In the genomic region with DNA sequence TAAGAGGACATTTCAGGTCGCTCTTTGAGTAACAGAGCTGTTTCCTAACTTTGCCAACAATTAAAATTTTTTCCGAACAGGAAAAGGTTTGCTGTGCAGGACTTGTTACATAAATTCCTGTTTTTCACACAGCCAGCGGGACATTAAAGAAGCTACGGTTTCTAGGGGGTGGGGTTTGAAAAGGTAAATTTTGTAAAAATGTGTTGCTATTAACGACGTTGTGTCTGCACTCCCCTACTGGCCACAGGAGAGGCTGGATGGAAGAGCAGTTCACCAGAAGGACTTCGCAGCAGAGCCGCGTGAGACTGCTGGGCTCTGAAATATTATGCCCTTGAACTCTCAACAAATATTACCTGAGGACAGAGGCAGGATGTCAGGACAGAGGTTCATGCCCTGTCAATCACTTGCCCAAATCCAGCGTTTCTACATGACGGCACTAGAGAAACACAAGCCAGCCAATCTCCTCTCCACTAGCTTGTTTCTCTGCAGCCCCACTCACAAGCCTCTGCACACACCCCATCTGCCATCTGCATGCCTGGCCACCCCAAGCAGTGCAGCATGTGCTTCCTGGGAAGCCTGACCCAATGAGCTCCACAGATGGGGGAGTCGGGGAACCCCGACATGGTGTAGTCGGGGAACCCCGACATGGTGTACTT, we compare ENCODE assay signal across 1 cellular context.
TF ChIP-seq lines count a peak whose summit lies in the region.

No MANE protein-coding gene starts in this region.

TF ChIP-seq in HepG2, 621 proteins besides CTCF, POLR2A, EP300 and RAD21 (continued from another document and continues in another):
- TF ChIP-seq, protein P1, sequence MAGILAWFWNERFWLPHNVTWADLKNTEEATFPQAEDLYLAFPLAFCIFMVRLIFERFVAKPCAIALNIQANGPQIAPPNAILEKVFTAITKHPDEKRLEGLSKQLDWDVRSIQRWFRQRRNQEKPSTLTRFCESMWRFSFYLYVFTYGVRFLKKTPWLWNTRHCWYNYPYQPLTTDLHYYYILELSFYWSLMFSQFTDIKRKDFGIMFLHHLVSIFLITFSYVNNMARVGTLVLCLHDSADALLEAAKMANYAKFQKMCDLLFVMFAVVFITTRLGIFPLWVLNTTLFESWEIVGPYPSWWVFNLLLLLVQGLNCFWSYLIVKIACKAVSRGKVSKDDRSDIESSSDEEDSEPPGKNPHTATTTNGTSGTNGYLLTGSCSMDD (CRISPR knock-in tag; IDR thresholded peaks at IDR 0.05), result no peak
- TF ChIP-seq, protein P2, sequence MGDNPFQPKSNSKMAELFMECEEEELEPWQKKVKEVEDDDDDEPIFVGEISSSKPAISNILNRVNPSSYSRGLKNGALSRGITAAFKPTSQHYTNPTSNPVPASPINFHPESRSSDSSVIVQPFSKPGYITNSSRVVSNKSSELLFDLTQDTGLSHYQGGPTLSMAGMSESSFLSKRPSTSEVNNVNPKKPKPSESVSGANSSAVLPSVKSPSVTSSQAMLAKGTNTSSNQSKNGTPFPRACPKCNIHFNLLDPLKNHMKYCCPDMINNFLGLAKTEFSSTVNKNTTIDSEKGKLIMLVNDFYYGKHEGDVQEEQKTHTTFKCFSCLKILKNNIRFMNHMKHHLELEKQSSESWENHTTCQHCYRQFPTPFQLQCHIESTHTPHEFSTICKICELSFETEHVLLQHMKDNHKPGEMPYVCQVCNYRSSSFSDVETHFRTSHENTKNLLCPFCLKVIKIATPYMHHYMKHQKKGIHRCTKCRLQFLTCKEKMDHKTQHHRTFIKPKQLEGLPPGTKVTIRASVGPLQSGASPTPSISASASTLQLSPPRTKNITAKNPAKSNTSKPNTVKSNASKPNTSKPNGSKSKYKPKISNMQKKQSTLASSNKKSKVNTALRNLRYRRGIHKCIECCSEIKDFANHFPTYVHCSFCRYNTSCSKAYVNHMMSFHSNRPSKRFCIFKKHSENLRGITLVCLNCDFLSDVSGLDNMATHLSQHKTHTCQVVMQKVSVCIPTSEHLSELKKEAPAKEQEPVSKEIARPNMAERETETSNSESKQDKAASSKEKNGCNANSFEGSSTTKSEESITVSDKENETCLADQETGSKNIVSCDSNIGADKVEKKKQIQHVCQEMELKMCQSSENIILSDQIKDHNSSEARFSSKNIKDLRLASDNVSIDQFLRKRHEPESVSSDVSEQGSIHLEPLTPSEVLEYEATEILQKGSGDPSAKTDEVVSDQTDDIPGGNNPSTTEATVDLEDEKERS (CRISPR knock-in tag; IDR thresholded peaks at IDR 0.05), result 0 out of 2 replicates have a peak, but pooled peaks have one; percentile 26
- TF ChIP-seq STAG1 (CRISPR knock-in tag; IDR thresholded peaks at IDR 0.05) (peak; percentile 56), ISX (CRISPR knock-in tag; conservative IDR thresholded peaks at IDR 0.05) (no peak), CBX5 (CRISPR knock-in tag; IDR thresholded peaks at IDR 0.05; ENCODE audit: borderline replicate concordance) (peak; percentile 42; the same call in 1 of the 2 replicates), NCOA5 (CRISPR knock-in tag; IDR thresholded peaks at IDR 0.05) (no peak), HES4 (CRISPR knock-in tag; IDR thresholded peaks at IDR 0.05; ENCODE audit: borderline replicate concordance) (no peak), MATR3 (CRISPR knock-in tag; IDR thresholded peaks at IDR 0.05) (no peak), FIP1L1 (IDR thresholded peaks at IDR 0.05; ENCODE audit: borderline replicate concordance, insufficient read depth, low read depth, low read length) (no peak), ZNF430 (CRISPR knock-in tag; IDR thresholded peaks at IDR 0.05) (no peak), NFYB (CRISPR knock-in tag; IDR thresholded peaks at IDR 0.05) (peak; percentile 35), MLX (CRISPR knock-in tag; IDR thresholded peaks at IDR 0.05) (peak; percentile 48; the same call in 1 of the 2 replicates), CENPBD1 (CRISPR knock-in tag; IDR thresholded peaks at IDR 0.05; ENCODE audit: borderline replicate concordance, low read depth) (no peak), DR1 (CRISPR knock-in tag; IDR thresholded peaks at IDR 0.05) (no peak), MTA3 (CRISPR knock-in tag; IDR thresholded peaks at IDR 0.05) (no peak), PRDM10 (CRISPR knock-in tag; IDR thresholded peaks at IDR 0.05; ENCODE audit: low read depth) (0 out of 2 replicates have a peak, but pooled peaks have one; percentile 19), TAF15 (IDR thresholded peaks at IDR 0.05; ENCODE audit: low read depth, low read length, poor library complexity, severe bottlenecking) (no peak), ZSCAN31 (CRISPR knock-in tag; IDR thresholded peaks at IDR 0.05; ENCODE audit: low read depth) (no peak), ZFX (CRISPR knock-in tag; IDR thresholded peaks at IDR 0.05; ENCODE audit: low read depth) (0 out of 2 replicates have a peak, but pooled peaks have one; percentile 5), ZNF44 (CRISPR knock-in tag; IDR thresholded peaks at IDR 0.05) (no peak), GPN1 (CRISPR knock-in tag; IDR thresholded peaks at IDR 0.05; ENCODE audit: borderline replicate concordance) (no peak), MYC (CRISPR knock-in tag; IDR thresholded peaks at IDR 0.05; ENCODE audit: borderline replicate concordance) (peak; percentile 64; the same call in 1 of the 2 replicates), PCBP1 (IDR thresholded peaks at IDR 0.05; ENCODE audit: borderline replicate concordance, low read depth, low read length) (no peak), KDM4B (CRISPR knock-in tag; IDR thresholded peaks at IDR 0.05) (no peak), ZNF773 (CRISPR knock-in tag; IDR thresholded peaks at IDR 0.05; ENCODE audit: borderline replicate concordance) (no peak), GPBP1L1 (CRISPR knock-in tag; IDR thresholded peaks at IDR 0.05) (no peak), SP2 (CRISPR knock-in tag; IDR thresholded peaks at IDR 0.05) (no peak), ZNF10 (CRISPR knock-in tag; IDR thresholded peaks at IDR 0.05; ENCODE audit: borderline replicate concordance, low read depth) (no peak), ZFP62 (CRISPR knock-in tag; IDR thresholded peaks at IDR 0.05) (no peak), HMGA1 (CRISPR knock-in tag; conservative IDR thresholded peaks at IDR 0.05) (no peak)
- TF ChIP-seq, protein P3, sequence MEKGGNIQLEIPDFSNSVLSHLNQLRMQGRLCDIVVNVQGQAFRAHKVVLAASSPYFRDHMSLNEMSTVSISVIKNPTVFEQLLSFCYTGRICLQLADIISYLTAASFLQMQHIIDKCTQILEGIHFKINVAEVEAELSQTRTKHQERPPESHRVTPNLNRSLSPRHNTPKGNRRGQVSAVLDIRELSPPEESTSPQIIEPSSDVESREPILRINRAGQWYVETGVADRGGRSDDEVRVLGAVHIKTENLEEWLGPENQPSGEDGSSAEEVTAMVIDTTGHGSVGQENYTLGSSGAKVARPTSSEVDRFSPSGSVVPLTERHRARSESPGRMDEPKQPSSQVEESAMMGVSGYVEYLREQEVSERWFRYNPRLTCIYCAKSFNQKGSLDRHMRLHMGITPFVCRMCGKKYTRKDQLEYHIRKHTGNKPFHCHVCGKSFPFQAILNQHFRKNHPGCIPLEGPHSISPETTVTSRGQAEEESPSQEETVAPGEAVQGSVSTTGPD (CRISPR knock-in tag; IDR thresholded peaks at IDR 0.05), result no peak
- TF ChIP-seq, protein P4, sequence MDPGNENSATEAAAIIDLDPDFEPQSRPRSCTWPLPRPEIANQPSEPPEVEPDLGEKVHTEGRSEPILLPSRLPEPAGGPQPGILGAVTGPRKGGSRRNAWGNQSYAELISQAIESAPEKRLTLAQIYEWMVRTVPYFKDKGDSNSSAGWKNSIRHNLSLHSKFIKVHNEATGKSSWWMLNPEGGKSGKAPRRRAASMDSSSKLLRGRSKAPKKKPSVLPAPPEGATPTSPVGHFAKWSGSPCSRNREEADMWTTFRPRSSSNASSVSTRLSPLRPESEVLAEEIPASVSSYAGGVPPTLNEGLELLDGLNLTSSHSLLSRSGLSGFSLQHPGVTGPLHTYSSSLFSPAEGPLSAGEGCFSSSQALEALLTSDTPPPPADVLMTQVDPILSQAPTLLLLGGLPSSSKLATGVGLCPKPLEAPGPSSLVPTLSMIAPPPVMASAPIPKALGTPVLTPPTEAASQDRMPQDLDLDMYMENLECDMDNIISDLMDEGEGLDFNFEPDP (CRISPR knock-in tag; conservative IDR thresholded peaks at IDR 0.05), result no peak
- TF ChIP-seq, protein P5, sequence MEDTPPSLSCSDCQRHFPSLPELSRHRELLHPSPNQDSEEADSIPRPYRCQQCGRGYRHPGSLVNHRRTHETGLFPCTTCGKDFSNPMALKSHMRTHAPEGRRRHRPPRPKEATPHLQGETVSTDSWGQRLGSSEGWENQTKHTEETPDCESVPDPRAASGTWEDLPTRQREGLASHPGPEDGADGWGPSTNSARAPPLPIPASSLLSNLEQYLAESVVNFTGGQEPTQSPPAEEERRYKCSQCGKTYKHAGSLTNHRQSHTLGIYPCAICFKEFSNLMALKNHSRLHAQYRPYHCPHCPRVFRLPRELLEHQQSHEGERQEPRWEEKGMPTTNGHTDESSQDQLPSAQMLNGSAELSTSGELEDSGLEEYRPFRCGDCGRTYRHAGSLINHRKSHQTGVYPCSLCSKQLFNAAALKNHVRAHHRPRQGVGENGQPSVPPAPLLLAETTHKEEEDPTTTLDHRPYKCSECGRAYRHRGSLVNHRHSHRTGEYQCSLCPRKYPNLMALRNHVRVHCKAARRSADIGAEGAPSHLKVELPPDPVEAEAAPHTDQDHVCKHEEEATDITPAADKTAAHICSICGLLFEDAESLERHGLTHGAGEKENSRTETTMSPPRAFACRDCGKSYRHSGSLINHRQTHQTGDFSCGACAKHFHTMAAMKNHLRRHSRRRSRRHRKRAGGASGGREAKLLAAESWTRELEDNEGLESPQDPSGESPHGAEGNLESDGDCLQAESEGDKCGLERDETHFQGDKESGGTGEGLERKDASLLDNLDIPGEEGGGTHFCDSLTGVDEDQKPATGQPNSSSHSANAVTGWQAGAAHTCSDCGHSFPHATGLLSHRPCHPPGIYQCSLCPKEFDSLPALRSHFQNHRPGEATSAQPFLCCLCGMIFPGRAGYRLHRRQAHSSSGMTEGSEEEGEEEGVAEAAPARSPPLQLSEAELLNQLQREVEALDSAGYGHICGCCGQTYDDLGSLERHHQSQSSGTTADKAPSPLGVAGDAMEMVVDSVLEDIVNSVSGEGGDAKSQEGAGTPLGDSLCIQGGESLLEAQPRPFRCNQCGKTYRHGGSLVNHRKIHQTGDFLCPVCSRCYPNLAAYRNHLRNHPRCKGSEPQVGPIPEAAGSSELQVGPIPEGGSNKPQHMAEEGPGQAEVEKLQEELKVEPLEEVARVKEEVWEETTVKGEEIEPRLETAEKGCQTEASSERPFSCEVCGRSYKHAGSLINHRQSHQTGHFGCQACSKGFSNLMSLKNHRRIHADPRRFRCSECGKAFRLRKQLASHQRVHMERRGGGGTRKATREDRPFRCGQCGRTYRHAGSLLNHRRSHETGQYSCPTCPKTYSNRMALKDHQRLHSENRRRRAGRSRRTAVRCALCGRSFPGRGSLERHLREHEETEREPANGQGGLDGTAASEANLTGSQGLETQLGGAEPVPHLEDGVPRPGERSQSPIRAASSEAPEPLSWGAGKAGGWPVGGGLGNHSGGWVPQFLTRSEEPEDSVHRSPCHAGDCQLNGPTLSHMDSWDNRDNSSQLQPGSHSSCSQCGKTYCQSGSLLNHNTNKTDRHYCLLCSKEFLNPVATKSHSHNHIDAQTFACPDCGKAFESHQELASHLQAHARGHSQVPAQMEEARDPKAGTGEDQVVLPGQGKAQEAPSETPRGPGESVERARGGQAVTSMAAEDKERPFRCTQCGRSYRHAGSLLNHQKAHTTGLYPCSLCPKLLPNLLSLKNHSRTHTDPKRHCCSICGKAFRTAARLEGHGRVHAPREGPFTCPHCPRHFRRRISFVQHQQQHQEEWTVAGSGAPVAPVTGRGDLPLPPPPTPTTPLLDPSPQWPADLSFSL (CRISPR knock-in tag; IDR thresholded peaks at IDR 0.05), result no peak; the same call in 1 of the 2 replicates
